28 cellular contexts compared by ENCODE assay signal in the genomic region with DNA sequence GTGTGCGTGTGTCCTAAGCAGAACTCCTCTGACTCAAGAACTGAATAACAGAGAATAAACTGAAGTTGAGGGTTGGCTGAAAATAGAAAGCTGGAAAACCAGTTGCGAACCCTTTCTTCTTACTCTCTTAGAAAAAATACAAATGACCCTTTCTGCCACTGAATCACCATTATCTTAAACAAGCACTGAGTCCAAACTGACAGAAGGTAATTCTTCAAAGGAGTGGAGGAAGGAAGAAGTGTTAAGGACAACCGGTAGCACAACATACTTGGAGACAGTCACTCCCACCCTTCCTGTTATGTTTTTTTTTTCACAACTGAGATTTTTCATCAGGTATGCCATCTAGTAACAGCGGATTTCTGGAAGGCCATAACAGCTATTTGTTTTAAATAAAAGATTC.
"Had no signal": no experiment of that assay in that cellular context is flagged by ENCODE, and none has a peak within 500 bp of the region (broad histone marks: within the 10 kb centered on the region; RNA-seq: fewer than 3 reads in every experiment).

No MANE protein-coding gene starts in this region.

- H3K9ac ChIP-seq: SK-N-SH had no signal

- H3K27ac Mint-ChIP-seq: activated naive CD8-positive, alpha-beta T cell treated with anti-CD3 and anti-CD28 coated beads, Interleukin-2, amount 50 U/mL, for 24 hours; dendritic cell treated with granulocyte-macrophage colony-stimulating factor and Interleukin-4, amounts not matched to agents 40 ng/mL and 50 ng/mL, for 4 days; stimulated activated naive B cell treated with anti-CD40 and anti-IgM and Interleukin-4, amounts not matched to agents 10 μg/mL and 1 μg/mL and 100 μg/mL, for 72 hours; T-helper 17 cell had no signal

- H3K4me3 ChIP-seq: gastroesophageal sphincter, pancreas, psoas muscle, suprapubic skin, tibial artery had no signal

- H3K4me3 Mint-ChIP-seq: activated naive CD8-positive, alpha-beta T cell treated with anti-CD3 and anti-CD28 coated beads, Interleukin-2, amount 50 U/mL, for 24 hours; dendritic cell treated with granulocyte-macrophage colony-stimulating factor and Interleukin-4, amounts not matched to agents 40 ng/mL and 50 ng/mL, for 4 days; naive thymus-derived CD4-positive, alpha-beta T cell; stimulated activated naive B cell treated with anti-CD40 and anti-IgM and Interleukin-4, amounts not matched to agents 10 μg/mL and 1 μg/mL and 100 μg/mL, for 72 hours; T-helper 17 cell had no signal

- H3K9me3 ChIP-seq: gastroesophageal sphincter, pancreas, psoas muscle, SK-N-SH, suprapubic skin, tibial artery had no signal

- ATAC-seq: activated CD4-positive, CD25-positive, alpha-beta regulatory T cell treated with anti-CD3 and anti-CD28 coated beads, Interleukin-2, amount 50 U/mL, for 24 hours; activated naive CD8-positive, alpha-beta T cell treated with anti-CD3 and anti-CD28 coated beads, Interleukin-2, amount 50 U/mL, for 24 hours; gastroesophageal sphincter; left colon; naive thymus-derived CD4-positive, alpha-beta T cell; pancreas; psoas muscle; stimulated activated naive B cell treated with anti-CD40 and anti-IgM and Interleukin-4, amounts not matched to agents 10 μg/mL and 1 μg/mL and 100 μg/mL, for 72 hours; T-helper 17 cell had no signal

- H3K4me1 Mint-ChIP-seq: activated naive CD8-positive, alpha-beta T cell treated with anti-CD3 and anti-CD28 coated beads, Interleukin-2, amount 50 U/mL, for 24 hours; naive thymus-derived CD4-positive, alpha-beta T cell; stimulated activated naive B cell treated with anti-CD40 and anti-IgM and Interleukin-4, amounts not matched to agents 10 μg/mL and 1 μg/mL and 100 μg/mL, for 72 hours had no signal

- H3K27me3 Mint-ChIP-seq: activated naive CD8-positive, alpha-beta T cell treated with anti-CD3 and anti-CD28 coated beads, Interleukin-2, amount 50 U/mL, for 24 hours; dendritic cell treated with granulocyte-macrophage colony-stimulating factor and Interleukin-4, amounts not matched to agents 40 ng/mL and 50 ng/mL, for 4 days; naive thymus-derived CD4-positive, alpha-beta T cell; stimulated activated naive B cell treated with anti-CD40 and anti-IgM and Interleukin-4, amounts not matched to agents 10 μg/mL and 1 μg/mL and 100 μg/mL, for 72 hours; T-helper 17 cell had no signal

- H3K27ac ChIP-seq: gastroesophageal sphincter, pancreas, psoas muscle, suprapubic skin, tibial artery, WERI-Rb-1 had no signal

- H3K9me3 Mint-ChIP-seq: activated naive CD8-positive, alpha-beta T cell treated with anti-CD3 and anti-CD28 coated beads, Interleukin-2, amount 50 U/mL, for 24 hours; dendritic cell treated with granulocyte-macrophage colony-stimulating factor and Interleukin-4, amounts not matched to agents 40 ng/mL and 50 ng/mL, for 4 days; naive thymus-derived CD4-positive, alpha-beta T cell; stimulated activated naive B cell treated with anti-CD40 and anti-IgM and Interleukin-4, amounts not matched to agents 10 μg/mL and 1 μg/mL and 100 μg/mL, for 72 hours had no signal

- H3K27me3 ChIP-seq: gastroesophageal sphincter, pancreas, suprapubic skin, tibial artery had no signal

- FAIRE-seq: kidney, pancreas had no signal

- H3K4me2 ChIP-seq: SK-N-SH had no signal

- DNase-seq: activated CD8-positive, alpha-beta memory T cell treated with anti-CD3 and anti-CD28 coated beads for 24 hours; activated gamma-delta T cell; activated naive CD4-positive, alpha-beta T cell treated with anti-CD3 and anti-CD28 coated beads, Interleukin-2, amount 50 U/mL, for 16 hours; activated naive CD8-positive, alpha-beta T cell treated with anti-CD3 and anti-CD28 coated beads, Interleukin-2, amount 50 U/mL, for 24 hours; amygdala; central memory CD4-positive, alpha-beta T cell; erythroblast; hippocampal formation; kidney; left colon; mammary epithelial cell; midbrain; naive thymus-derived CD4-positive, alpha-beta T cell; pancreas; psoas muscle; SK-N-SH; stimulated activated CD4-positive, alpha-beta T cell treated with anti-CD3 and anti-CD28 coated beads, Interleukin-15, amount 100 ng/mL, for 24 hours; stimulated activated CD4-positive, alpha-beta T cell treated with anti-CD3 and anti-CD28 coated beads, Interleukin-2, amount 100 ng/mL, for 24 hours; stimulated activated naive B cell treated with anti-CD40 and anti-IgM and Interleukin-4, amounts not matched to agents 10 μg/mL and 1 μg/mL and 100 μg/mL, for 72 hours; SW 1271; T-helper 17 cell; T1000; tibial artery; WERI-Rb-1 had no signal

- H3K4me1 ChIP-seq: gastroesophageal sphincter, pancreas, psoas muscle, suprapubic skin, tibial artery had no signal
